ENCODE assay signal across 8 cellular contexts in the genomic region with DNA sequence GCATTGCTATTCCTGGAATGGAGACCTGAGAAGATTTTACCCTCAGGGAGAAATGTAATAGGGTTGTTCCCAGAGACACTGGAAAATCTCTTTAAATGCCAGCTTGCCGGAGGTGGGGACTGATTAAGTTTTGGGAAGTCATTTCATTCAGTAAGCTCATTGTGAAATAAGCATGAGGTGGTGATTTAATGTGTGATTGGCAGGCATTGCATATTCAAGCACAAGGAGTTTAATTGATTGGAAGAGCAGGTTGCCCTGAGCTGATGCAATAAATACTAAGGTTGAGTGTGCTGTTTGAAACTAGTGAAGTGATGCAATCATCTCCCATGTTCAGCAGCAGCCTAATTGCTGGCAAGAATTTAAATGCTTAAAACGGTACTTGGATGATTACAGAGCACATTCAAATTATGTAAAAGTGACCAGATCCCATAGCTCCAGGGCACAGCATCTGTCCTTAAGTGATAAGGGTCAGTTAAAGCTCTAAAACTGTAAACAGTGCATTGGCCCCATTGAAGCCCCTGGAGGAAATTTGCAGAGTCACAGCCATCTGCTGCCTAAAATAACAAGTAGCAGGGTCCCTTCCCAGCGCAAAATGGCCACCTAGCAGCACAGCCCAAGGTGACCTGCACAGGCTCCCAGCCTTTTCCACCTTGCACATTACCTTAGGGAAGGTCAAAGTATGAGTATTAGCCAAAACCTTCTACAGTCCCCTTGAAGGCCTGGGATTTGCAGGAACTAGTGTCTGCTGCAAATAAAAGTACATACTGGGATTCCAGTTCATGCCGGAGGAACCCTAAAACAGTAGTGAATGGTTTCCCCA.
DNase-seq lines count a peak whose midpoint lies in the region; ATAC-seq and TF ChIP-seq lines count a peak whose summit lies in the region.

No MANE protein-coding gene starts in this region.

- H3K27me3 ChIP-seq in BLaER1 treated with 17β-estradiol and CSF1 and Interleukin-3, amounts not matched to agents 10 nM and 100 nM, result no peaks in the 10 kb centered on the region

- H3K4me3 ChIP-seq in BLaER1 treated with 17β-estradiol and CSF1 and Interleukin-3, amounts not matched to agents 10 nM and 100 nM, result no peak overlapping the region

- CTCF ChIA-PET in RWPE1 (lab: Yijun Ruan, JAX), result interaction anchor here (0.6 kb wide), 1 partner anchor 108 kb away, joined by 3 read pairs; no protein-coding TSS in a partner anchor

- H3K27ac ChIP-seq in BLaER1 treated with 17β-estradiol and CSF1 and Interleukin-3, amounts not matched to agents 10 nM and 100 nM, result peak overlapping the region in 2 of 11 experiments; percentile 23 to 32; a peak in 2 of 22 replicates
- peak overlapping the region; percentile 86 for H3K27ac ChIP-seq in RWPE1

- H3K9ac ChIP-seq in BLaER1 treated with 17β-estradiol and CSF1 and Interleukin-3, amounts not matched to agents 10 nM and 100 nM, result no peak overlapping the region

- H3K9me3 ChIP-seq in BLaER1 treated with 17β-estradiol and CSF1 and Interleukin-3, amounts not matched to agents 10 nM and 100 nM (replicated peaks in 1 of 11), result no peaks in the 10 kb centered on the region; a peak in 1 of 22 replicates

- no peak for ATAC-seq in HG03520 (IDR thresholded peaks at IDR 0.05; ENCODE audit: unreplicated experiment)
- ATAC-seq in GM18519 (IDR thresholded peaks at IDR 0.05; ENCODE audit: low FRiP score, unreplicated experiment), result no peak
- no peak for ATAC-seq in GM19452 (IDR thresholded peaks at IDR 0.05; ENCODE audit: unreplicated experiment)

- DNase-seq in RWPE1 (ENCODE audit: low spot score), result peak; percentile 77
- DNase-seq in foreskin melanocyte, result peak; percentile 38
- DNase-seq in NK-92 (lab: John Stamatoyannopoulos, UW; ENCODE audit: unreplicated experiment), result no peak

- peaks cover 0 to 16% (median 4%) of the 10 kb centered on the region in 10 experiments; a peak in 9 of 20 replicates for H3K4me1 ChIP-seq in BLaER1 treated with 17β-estradiol and CSF1 and Interleukin-3, amounts not matched to agents 10 nM and 100 nM

- TF ChIP-seq CTCF in RWPE1 (conservative IDR thresholded peaks at IDR 0.05; ENCODE audit: low read depth), result no peak

- no peaks in the 10 kb centered on the region for H4K20me1 ChIP-seq in BLaER1 treated with 17β-estradiol and CSF1 and Interleukin-3, amounts not matched to agents 10 nM and 100 nM

- no peak for TF ChIP-seq EP300 in Ishikawa (IDR thresholded peaks at IDR 0.05; ENCODE audit: borderline replicate concordance)

- no peaks in the 10 kb centered on the region for H3K36me3 ChIP-seq in BLaER1 treated with 17β-estradiol and CSF1 and Interleukin-3, amounts not matched to agents 10 nM and 100 nM

- POLR2A ChIA-PET in RWPE1 (lab: Yijun Ruan, JAX; ENCODE audit: low non-redundant PET), result no interaction called here

- TF ChIP-seq RAD21 in Ishikawa (IDR thresholded peaks at IDR 0.05; ENCODE audit: low read depth), result no peak

- peak overlapping the region in 8 of 11 experiments; percentile 5 to 48 (median 16); a peak in 4 of 22 replicates for H3K4me2 ChIP-seq in BLaER1 treated with 17β-estradiol and CSF1 and Interleukin-3, amounts not matched to agents 10 nM and 100 nM

TF ChIP-seq in Ishikawa, 13 proteins besides CTCF, POLR2A, EP300 and RAD21:
- TF ChIP-seq ZBTB7A (IDR thresholded peaks at IDR 0.05; ENCODE audit: low read depth) (no peak), NFIC (IDR thresholded peaks at IDR 0.05) (no peak), CEBPB (IDR thresholded peaks at IDR 0.05) (peak; percentile 92), CREB1 (IDR thresholded peaks at IDR 0.05; ENCODE audit: low read depth) (no peak)
